ENCODE assay signal across 30 cellular contexts in the genomic region with DNA sequence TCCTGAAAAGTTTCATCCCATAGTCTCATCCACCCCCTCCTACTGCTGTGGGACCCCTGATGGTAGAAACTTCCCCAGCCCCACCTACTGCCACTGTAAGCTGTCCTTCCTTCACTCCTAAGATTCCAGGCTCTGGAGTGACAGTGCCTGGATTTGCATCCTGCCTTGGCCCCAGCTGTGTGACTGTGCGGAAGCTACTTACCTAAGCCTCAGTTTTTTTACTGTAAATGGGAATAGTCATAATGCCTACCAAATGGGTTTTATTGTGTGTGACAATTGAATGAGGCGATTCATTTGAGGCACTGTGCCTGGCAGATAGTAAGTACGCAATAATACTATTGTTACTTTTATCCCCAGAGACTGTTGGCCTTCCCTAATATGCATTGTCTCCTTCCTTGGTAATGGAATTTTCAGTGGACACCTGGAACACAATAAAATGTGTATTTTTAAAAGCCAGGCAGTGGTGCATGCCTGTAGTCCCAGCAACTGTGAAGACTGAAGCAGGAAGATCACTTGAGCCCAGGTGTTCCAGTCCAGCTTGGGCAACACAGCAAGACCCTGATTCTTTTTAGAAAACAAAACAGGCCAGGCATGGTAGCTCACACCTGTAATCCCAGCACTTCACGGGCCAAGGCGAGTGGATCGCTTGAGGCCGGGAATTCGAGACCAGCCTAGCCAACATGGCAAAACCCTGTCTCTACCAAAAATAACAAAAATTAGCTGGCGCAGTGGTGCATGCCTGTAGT. TPM values are rescaled to one million over a fixed set of nuclear protein-coding genes. Genes with fewer than 3 reads are reported as not detected.
DNase-seq lines count a peak whose midpoint lies in the region; ATAC-seq, FAIRE-seq and TF ChIP-seq lines count a peak whose summit lies in the region.
"Had no signal": no experiment of that assay in that cellular context is flagged by ENCODE, and none has a peak within 500 bp of the region (broad histone marks: within the 10 kb centered on the region; RNA-seq: fewer than 3 reads in every experiment).

No MANE protein-coding gene starts in this region.

- no peaks in the 10 kb centered on the region for H3K9me3 Mint-ChIP-seq in endodermal cell
- H3K9me3 Mint-ChIP-seq in progenitor cell of endocrine pancreas (ENCODE audit: low read depth): no peaks in the 10 kb centered on the region
- H3K9me3 Mint-ChIP-seq: activated B cell treated with CpG ODN at 0.5 μM for 24 hours; activated naive CD8-positive, alpha-beta T cell treated with anti-CD3 and anti-CD28 coated beads, Interleukin-2, amount 10 ng/mL, durations not matched to agents 7 days and 5 days; CD4-positive, alpha-beta T cell had no signal

- peaks cover 66% of the 10 kb centered on the region for H3K4me1 ChIP-seq in A549
- H3K4me1 ChIP-seq in HEK293 (ENCODE audit: control insufficient read depth, insufficient read depth, low read length): 0 out of 2 replicates have a peak, but pooled peaks cover 2% of the 10 kb centered on the region
- peaks cover 16% of the 10 kb centered on the region for H3K4me1 ChIP-seq in endodermal cell (ENCODE audit: control insufficient read depth, insufficient read depth, low read length)

- FAIRE-seq in A549 (lab: Jason Lieb, UNC): no peak
- FAIRE-seq: A204.1, GM18507 had no signal

- H3K9me3 ChIP-seq in A549: no peaks in the 10 kb centered on the region
- no peaks in the 10 kb centered on the region for H3K9me3 ChIP-seq in HEK293 (ENCODE audit: control insufficient read depth, insufficient read depth, low read depth, low read length)
- H3K9me3 ChIP-seq in endodermal cell (ENCODE audit: control insufficient read depth, low read length): no peaks in the 10 kb centered on the region
- H3K9me3 ChIP-seq: gastroesophageal sphincter, MG63, SK-N-SH had no signal

- no peak for TF ChIP-seq EP300 in A549 (IDR thresholded peaks at IDR 0.05)

- H3K36me3 Mint-ChIP-seq in endodermal cell (ENCODE audit: low read depth): peaks cover 3% of the 10 kb centered on the region
- peaks cover 4% of the 10 kb centered on the region for H3K36me3 Mint-ChIP-seq in progenitor cell of endocrine pancreas (ENCODE audit: insufficient read depth)

- no peak overlapping the region for H3K9ac ChIP-seq in endodermal cell (ENCODE audit: extremely low read depth, low read length, poor library complexity, severe bottlenecking)
- H3K9ac ChIP-seq: KMS-11, SK-N-SH had no signal

- H3K4me1 Mint-ChIP-seq in endodermal cell (peaks cover 39% of the 10 kb centered on the region), progenitor cell of endocrine pancreas (ENCODE audit: low read depth) (peaks cover 26% of the 10 kb centered on the region)
- H3K4me1 Mint-ChIP-seq: activated naive CD8-positive, alpha-beta T cell treated with anti-CD3 and anti-CD28 coated beads, Interleukin-2, amount 10 ng/mL, durations not matched to agents 7 days and 5 days had no signal

- H3K4me3 Mint-ChIP-seq in endodermal cell (no peak overlapping the region), progenitor cell of endocrine pancreas (ENCODE audit: low read depth) (no peak overlapping the region)
- H3K4me3 Mint-ChIP-seq: activated B cell treated with CpG ODN at 0.5 μM for 24 hours; activated naive CD8-positive, alpha-beta T cell treated with anti-CD3 and anti-CD28 coated beads, Interleukin-2, amount 10 ng/mL, durations not matched to agents 7 days and 5 days; CD4-positive, alpha-beta T cell had no signal

- no peak for ATAC-seq in A549
- ATAC-seq in GM21723 (IDR thresholded peaks at IDR 0.05; ENCODE audit: unreplicated experiment): no peak
- ATAC-seq: gastroesophageal sphincter had no signal

- no peak for DNase-seq in A549 (ENCODE audit: low read depth in 1 of 2, low spot score in 1 of 2)
- no peak for DNase-seq in endodermal cell
- no peak for DNase-seq in progenitor cell of endocrine pancreas (ENCODE audit: low spot score, unreplicated experiment)
- DNase-seq in cerebellum (ENCODE audit: low spot score): no peak
- no peak for DNase-seq in DMS114 treated with DMSO at 0.1 percent for 48 hours (lab: John Stamatoyannopoulos, UW; ENCODE audit: unreplicated experiment)
- no peak for DNase-seq in GM13977 (ENCODE audit: low spot score)
- DNase-seq: activated B cell treated with CpG ODN at 0.5 μM for 24 hours; activated CD4-positive, alpha-beta T cell treated with anti-CD3 and anti-CD28 coated beads, Interleukin-2, amount 50 U/mL, for 1 hour; activated effector memory CD4-positive, alpha-beta T cell treated with anti-CD3 and anti-CD28 coated beads, Interleukin-2, amount 50 U/mL, for 16 hours; activated naive CD8-positive, alpha-beta T cell treated with anti-CD3 and anti-CD28 coated beads, Interleukin-2, amount 10 ng/mL, durations not matched to agents 7 days and 5 days; activated T-cell treated with anti-CD3 and anti-CD28 coated beads, Interleukin-2, amount 50 U/mL, for 1 hour; CD4-positive, alpha-beta T cell; cerebellar nuclear complex; GOT3; left colon; mesenchymal stem cell; MG63; NCI-H1105 treated with DMSO at 0.1 percent for 48 hours; NCI-H2029; NCI-H526 treated with DMSO at 0.1 percent for 48 hours; PC-9; SK-N-SH; stimulated activated CD4-positive, alpha-beta T cell treated with anti-CD3 and anti-CD28 coated beads, Interleukin-4, amount 100 ng/mL, for 24 hours had no signal

- TF ChIP-seq RAD21 in A549 (conservative IDR thresholded peaks at IDR 0.05 in 1 of 2, IDR thresholded peaks at IDR 0.05 in 1 of 2): no peak

- TF ChIP-seq POLR2A in A549 (IDR thresholded peaks at IDR 0.05; ENCODE audit: low read length): no peak

- H3K36me3 ChIP-seq in HEK293 (ENCODE audit: control insufficient read depth in 2 of 2, insufficient read depth in 1 of 2, low read length in 2 of 2) (no peaks in the 10 kb centered on the region), endodermal cell (ENCODE audit: control insufficient read depth, insufficient read depth, low read length) (no peaks in the 10 kb centered on the region)
- H3K36me3 ChIP-seq: gastroesophageal sphincter had no signal

- WGBS in A549 (ENCODE audit: missing lambda C conversion rate): 90% methylated on average over 9 of the region's 9 CpGs
- WGBS in endodermal cell (ENCODE audit: insufficient coverage in 1 of 2, insufficient read length in 1 of 2), 2 experiments: 92 to 93% methylated on average over 7 to 9 of the region's 9 CpGs

- TF ChIP-seq CTCF in A549 (IDR thresholded peaks at IDR 0.05) (no peak), HEK293 (tag by site-specific recombination; IDR thresholded peaks at IDR 0.05) (no peak), endodermal cell (conservative IDR thresholded peaks at IDR 0.05) (no peak), progenitor cell of endocrine pancreas (IDR thresholded peaks at IDR 0.05; ENCODE audit: unreplicated experiment) (no peak), GM13977 (IDR thresholded peaks at IDR 0.05; ENCODE audit: extremely low read depth, insufficient read depth, missing control alignments) (no peak)

- H3K27ac Mint-ChIP-seq in endodermal cell (no peak overlapping the region), progenitor cell of endocrine pancreas (peak overlapping the region; percentile 73)
- H3K27ac Mint-ChIP-seq: activated B cell treated with CpG ODN at 0.5 μM for 24 hours; activated naive CD8-positive, alpha-beta T cell treated with anti-CD3 and anti-CD28 coated beads, Interleukin-2, amount 10 ng/mL, durations not matched to agents 7 days and 5 days; CD4-positive, alpha-beta T cell had no signal

- peaks cover 6% of the 10 kb centered on the region for H3K27me3 ChIP-seq in endodermal cell (ENCODE audit: control insufficient read depth, insufficient read depth, low read length, poor library complexity, severe bottlenecking)
- H3K27me3 ChIP-seq: gastroesophageal sphincter, hepatocyte, MG63 had no signal

- in situ Hi-C loops in GM13977 (cut with MboI; ENCODE audit: low pct_unique_long_range_greater_than_20kb, low sequenced_read_pairs, unreplicated experiment): no loop called here

- CTCF ChIA-PET in A549 (lab: Yijun Ruan, JAX) (interaction anchor here (0.8 to 1.2 kb wide), 4 partner anchors 17 to 37 kb away, joined by 3 to 4 read pairs (median 3); no protein-coding TSS in a partner anchor), HEK293 (lab: Yijun Ruan, JAX) (no interaction called here)

- peaks cover 8% of the 10 kb centered on the region for H3K27me3 Mint-ChIP-seq in endodermal cell (ENCODE audit: insufficient read depth)
- H3K27me3 Mint-ChIP-seq in progenitor cell of endocrine pancreas: no peaks in the 10 kb centered on the region
- H3K27me3 Mint-ChIP-seq: activated B cell treated with CpG ODN at 0.5 μM for 24 hours; activated naive CD8-positive, alpha-beta T cell treated with anti-CD3 and anti-CD28 coated beads, Interleukin-2, amount 10 ng/mL, durations not matched to agents 7 days and 5 days; CD4-positive, alpha-beta T cell had no signal

- peak overlapping the region; percentile 36 to 89; a peak in 4 of 6 replicates for H3K27ac ChIP-seq in A549
- no peak overlapping the region for H3K27ac ChIP-seq in HEK293 (ENCODE audit: extremely low read depth, low read depth, low read length)
- peak overlapping the region; percentile 44 for H3K27ac ChIP-seq in endodermal cell (ENCODE audit: low read depth, low read length)
- H3K27ac ChIP-seq: gastroesophageal sphincter, hepatocyte, KMS-11 had no signal

- no peak overlapping the region for H3K4me3 ChIP-seq in A549
- no peak overlapping the region for H3K4me3 ChIP-seq in HEK293 (ENCODE audit: low read depth, low read length)
- H3K4me3 ChIP-seq in endodermal cell (ENCODE audit: low read length): no peak overlapping the region
- H3K4me3 ChIP-seq: gastroesophageal sphincter, hepatocyte, MG63, PC-9 had no signal

- H3K4me2 ChIP-seq in A549: no peak overlapping the region
- H3K4me2 ChIP-seq: hepatocyte, KMS-11, PC-9, SK-N-SH had no signal

- POLR2A ChIA-PET in A549 (lab: Yijun Ruan, JAX) (no interaction called here), HEK293 (lab: Yijun Ruan, JAX) (no interaction called here)

TF ChIP-seq in HEK293, 187 proteins besides CTCF, POLR2A, EP300 and RAD21:
- 0 out of 2 replicates have a peak, but pooled peaks have one; percentile 12 for TF ChIP-seq ZNF121 (tag by site-specific recombination; IDR thresholded peaks at IDR 0.05)
- no peak for TF ChIP-seq ZNF596 (tag by site-specific recombination; IDR thresholded peaks at IDR 0.05)

RNA-seq across cellular contexts. Expression of a gene that starts 55.0 kb away (rescaled TPM):
- polyA plus RNA-seq in A549 (2011; rRNA removed) (18.7 and 32.3 TPM in 2 replicates), A549 (2017; fragmentation: RNase III; extraction: RNeasy Plus Mini Kit Qiagen cat#74134 plus additional on column Dnase treatment) (47.8 to 52.2 TPM (median 50.0 TPM) in 3 replicates)
- 15.9 and 17.6 TPM in 2 replicates for polyA plus RNA-seq in A549 (2012; cell fraction: cytosol; rRNA removed)
- polyA plus RNA-seq in A549 (2012; cell fraction: nucleus; rRNA removed): 14.2 and 16.8 TPM in 2 replicates
- polyA minus RNA-seq in A549 (2011; rRNA and poly(A)+ RNA removed): 12.4 and 12.7 TPM in 2 replicates
- total RNA-seq in endodermal cell (10 to 100 TPM; 31.0 to 36.4 TPM), progenitor cell of endocrine pancreas (67.2 and 70.9 TPM in 2 replicates), cerebellum (62.9 TPM)
- 27.8 TPM for polyA plus RNA-seq in endodermal cell (2013, experiment 1 of 2)
- polyA plus RNA-seq in endodermal cell (2013, experiment 2 of 2): 28.0 TPM
